ENCODE assay signal across 21 cellular contexts in genomic region chr15:41914406-41914805, GRCh38. TPM values are rescaled to one million over a fixed set of nuclear protein-coding genes. Genes with fewer than 3 reads are reported as not detected.
DNase-seq lines count a peak whose midpoint lies in the region; ATAC-seq lines count a peak whose summit lies in the region.
"Had no signal": no experiment of that assay in that cellular context is flagged by ENCODE, and none has a peak within 500 bp of the region (broad histone marks: within the 10 kb centered on the region; RNA-seq: fewer than 3 reads in every experiment).

No MANE protein-coding gene starts in this region.

- H3K27ac ChIP-seq in angular gyrus (ENCODE audit: low read depth, low read length) = peak overlapping the region; percentile 26
- H3K27ac ChIP-seq: Peyer's patch, SJCRH30 had no signal

- DNase-seq in cardiac septum (ENCODE audit: low spot score) (peak; percentile 75), pons (ENCODE audit: low spot score) (peak; percentile 70), DMS53 treated with DMSO at 0.1 percent for 48 hours (lab: John Stamatoyannopoulos, UW; ENCODE audit: unreplicated experiment) (no peak), NCI-H2171 treated with DMSO at 0.1 percent for 48 hours (lab: John Stamatoyannopoulos, UW) (no peak)
- DNase-seq: activated CD4-positive, alpha-beta T cell treated with anti-CD3 and anti-CD28 coated beads, Interleukin-2, amount 10 ng/mL, durations not matched to agents 7 days and 5 days; activated naive CD4-positive, alpha-beta T cell; activated T-cell treated with anti-CD3 and anti-CD28 coated beads, Interleukin-2, amount 50 U/mL, for 24 hours; Calu3; effector memory CD4-positive, alpha-beta T cell; mucosa of descending colon; NCI-H1092 treated with DMSO at 0.1 percent for 48 hours; NCI-H187; Peyer's patch; SJCRH30; stimulated activated CD4-positive, alpha-beta T cell treated with anti-CD3 and anti-CD28 coated beads, Interleukin-1b, Interleukin-23, amount 100 ng/mL, for 48 hours; stimulated activated CD8-positive, alpha-beta memory T cell treated with anti-CD3 and anti-CD28 coated beads, Interleukin-4, amount 100 ng/mL, for 48 hours; upper lobe of left lung had no signal

- intact Hi-C loops in cardiac septum (cut with DNase I) = loop anchor here (5.0 kb wide), 1 partner anchor 33 kb away; no protein-coding TSS in a partner anchor

- ATAC-seq in GM19397 (IDR thresholded peaks at IDR 0.05; ENCODE audit: unreplicated experiment) = no peak
- no peak for ATAC-seq in GM18502 (IDR thresholded peaks at IDR 0.05; ENCODE audit: poor library complexity, unreplicated experiment)
- ATAC-seq: mucosa of descending colon, WTC11 had no signal

RNA-seq across cellular contexts. Expression of gene SPTBN5, which starts 20.6 kb away (rescaled TPM):
- 2.4 TPM for total RNA-seq in cardiac septum

RNA-seq across cellular contexts. Expression of gene EHD4, which starts 58.0 kb away (rescaled TPM):
- total RNA-seq in cardiac septum = 42.2 TPM

Comparison
In these comparisons a context has a peak if more than half of its experiments do, and no peak if none do; other contexts are left out.
1. DNase-seq: peak in cardiac septum (single experiment) and pons (single experiment); none in DMS53 treated with DMSO at 0.1 percent for 48 hours (single experiment) and NCI-H2171 treated with DMSO at 0.1 percent for 48 hours (single experiment).